In genomic region chr13:36766295-36766694, GRCh38 we compare ENCODE assay signal across 1 cellular context.
TF ChIP-seq lines count a peak whose summit lies in the region.

No MANE protein-coding gene starts in this region.

TF ChIP-seq in HCT116, 20 proteins besides CTCF, POLR2A, EP300 and RAD21 (continued from another document):
- TF ChIP-seq ZNF274 (IDR thresholded peaks at IDR 0.05; ENCODE audit: low read depth, low read length) (no peak), ELF1 (IDR thresholded peaks at IDR 0.05; ENCODE audit: borderline replicate concordance, low read depth) (no peak), SRF (IDR thresholded peaks at IDR 0.05; ENCODE audit: low read depth) (no peak), EZH2 (IDR thresholded peaks at IDR 0.05) (no peak), TCF7L2 (IDR thresholded peaks at IDR 0.05; ENCODE audit: borderline replicate concordance, extremely low read depth, insufficient read depth, insufficient read length) (no peak), ZFX (IDR thresholded peaks at IDR 0.05) (no peak), EZH2phosphoT487 (IDR thresholded peaks at IDR 0.05; ENCODE audit: borderline replicate concordance) (no peak), POLR2AphosphoS5 (IDR thresholded peaks at IDR 0.05; ENCODE audit: low read depth, low read length) (no peak), SIN3A (IDR thresholded peaks at IDR 0.05; ENCODE audit: low read depth) (no peak), JUND (IDR thresholded peaks at IDR 0.05) (no peak), CEBPB (IDR thresholded peaks at IDR 0.05; ENCODE audit: low read depth) (no peak)
- TF ChIP-seq, protein P1, sequence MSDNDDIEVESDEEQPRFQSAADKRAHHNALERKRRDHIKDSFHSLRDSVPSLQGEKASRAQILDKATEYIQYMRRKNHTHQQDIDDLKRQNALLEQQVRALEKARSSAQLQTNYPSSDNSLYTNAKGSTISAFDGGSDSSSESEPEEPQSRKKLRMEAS (IDR thresholded peaks at IDR 0.05): no peak
